Comparison of ENCODE assay signal across 1 cellular context in genomic region chr11:6771926-6772898, GRCh38.
A peak's percentile ranks its signal among the peaks of the same experiment; 100 is the strongest.
TF ChIP-seq lines count a peak whose summit lies in the region.

A gene with protein sequence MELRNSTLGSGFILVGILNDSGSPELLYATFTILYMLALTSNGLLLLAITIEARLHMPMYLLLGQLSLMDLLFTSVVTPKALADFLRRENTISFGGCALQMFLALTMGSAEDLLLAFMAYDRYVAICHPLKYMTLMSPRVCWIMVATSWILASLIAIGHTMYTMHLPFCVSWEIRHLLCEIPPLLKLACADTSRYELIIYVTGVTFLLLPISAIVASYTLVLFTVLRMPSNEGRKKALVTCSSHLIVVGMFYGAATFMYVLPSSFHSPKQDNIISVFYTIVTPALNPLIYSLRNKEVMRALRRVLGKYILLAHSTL (minus strand): TSS chr11:6771976. CDS start chr11:6768957, 3,019 bp downstream.

TF ChIP-seq in K562, 482 proteins besides CTCF, POLR2A, EP300 and RAD21 (continued from another document):
- peak; percentile 69 for TF ChIP-seq MAFK (IDR thresholded peaks at IDR 0.05; ENCODE audit: low read length)
- peak; percentile 9 to 35; a peak in 2 of 4 replicates for TF ChIP-seq NRF1 (conservative IDR thresholded peaks at IDR 0.05 in 1 of 2, IDR thresholded peaks at IDR 0.05 in 1 of 2)
- TF ChIP-seq MAFG (tag; conservative IDR thresholded peaks at IDR 0.05): peak; percentile 56; the same call in 1 of the 2 replicates
- TF ChIP-seq ZNF408 (CRISPR knock-in tag; IDR thresholded peaks at IDR 0.05; ENCODE audit: low read depth): no peak
- no peak for TF ChIP-seq PREB (CRISPR knock-in tag; IDR thresholded peaks at IDR 0.05)
- TF ChIP-seq ZNF12 (CRISPR knock-in tag; IDR thresholded peaks at IDR 0.05): no peak
- no peak for TF ChIP-seq STAG1 (CRISPR knock-in tag; IDR thresholded peaks at IDR 0.05; ENCODE audit: borderline replicate concordance)
- TF ChIP-seq ZNF274 (IDR thresholded peaks at IDR 0.05; ENCODE audit: borderline replicate concordance, low read depth, low read length): no peak
- TF ChIP-seq ELK1 (CRISPR knock-in tag; IDR thresholded peaks at IDR 0.05): no peak
- no peak for TF ChIP-seq NR2C2 (CRISPR knock-in tag; IDR thresholded peaks at IDR 0.05)
- TF ChIP-seq NR2C2 (tag; IDR thresholded peaks at IDR 0.05): peak; percentile 63
- TF ChIP-seq ZNF766 (CRISPR knock-in tag; conservative IDR thresholded peaks at IDR 0.05): 0 out of 2 replicates have a peak, but pooled peaks have one; percentile 34
- TF ChIP-seq HNRNPK (IDR thresholded peaks at IDR 0.05; ENCODE audit: low read depth, low read length, poor library complexity, severe bottlenecking): no peak
- TF ChIP-seq KLF13 (tag; IDR thresholded peaks at IDR 0.05; ENCODE audit: borderline replicate concordance, low read depth): no peak
- TF ChIP-seq HOXB6 (CRISPR knock-in tag; IDR thresholded peaks at IDR 0.05; ENCODE audit: borderline replicate concordance): no peak
- TF ChIP-seq SAP30 (IDR thresholded peaks at IDR 0.05; ENCODE audit: borderline replicate concordance, insufficient read depth, low read depth, low read length, poor library complexity, severe bottlenecking): no peak
- no peak; the same call in 1 of the 2 replicates for TF ChIP-seq CEBPG (CRISPR knock-in tag; IDR thresholded peaks at IDR 0.05)
- peak in 1 of 2 experiments; percentile 27; a peak in 2 of 4 replicates for TF ChIP-seq CEBPG (tag; conservative IDR thresholded peaks at IDR 0.05 in 1 of 2, IDR thresholded peaks at IDR 0.05 in 1 of 2)
- TF ChIP-seq KDM1A (IDR thresholded peaks at IDR 0.05): no peak
- TF ChIP-seq E2F5 (CRISPR knock-in tag; IDR thresholded peaks at IDR 0.05): no peak
- TF ChIP-seq NFE2 (IDR thresholded peaks at IDR 0.05; ENCODE audit: low read depth): peak; percentile 92
- TF ChIP-seq ZBTB9 (CRISPR knock-in tag; IDR thresholded peaks at IDR 0.05): no peak
- no peak for TF ChIP-seq ZNF24 (IDR thresholded peaks at IDR 0.05)
- TF ChIP-seq DPF2 (IDR thresholded peaks at IDR 0.05): no peak
TF ChIP-seq in K562: peak in this region for 12.
